ENCODE assay signal across 1 cellular context in genomic region chr1:111786669-111787207, GRCh38.
TF ChIP-seq lines count a peak whose summit lies in the region.

No MANE protein-coding gene starts in this region.

TF ChIP-seq in H1, 55 proteins besides CTCF, POLR2A, EP300 and RAD21:
- TF ChIP-seq HDAC6 (IDR thresholded peaks at IDR 0.05; ENCODE audit: low read depth, low read length) (no peak), NANOG (IDR thresholded peaks at IDR 0.05; ENCODE audit: insufficient read depth, low read depth, low read length, poor library complexity, severe bottlenecking) (no peak), CREB1 (IDR thresholded peaks at IDR 0.05) (no peak), HDAC2 (IDR thresholded peaks at IDR 0.05; ENCODE audit: borderline replicate concordance in 1 of 2, low read depth in 2 of 2, low read length in 2 of 2) (no peak), RXRA (IDR thresholded peaks at IDR 0.05; ENCODE audit: insufficient read depth, low read depth, low read length) (no peak)
